ENCODE assay signal across 9 cellular contexts in genomic region chr1:15851251-15852035, GRCh38. TPM values are rescaled to one million over a fixed set of nuclear protein-coding genes. Genes with fewer than 3 reads are reported as not detected.
A peak's percentile ranks its signal among the peaks of the same experiment; 100 is the strongest.
DNase-seq lines count a peak whose midpoint lies in the region; ATAC-seq and TF ChIP-seq lines count a peak whose summit lies in the region.
"Had no signal": no experiment of that assay in that cellular context is flagged by ENCODE, and none has a peak within 500 bp of the region (broad histone marks: within the 10 kb centered on the region; RNA-seq: fewer than 3 reads in every experiment).

No MANE protein-coding gene starts in this region.

- no peak for TF ChIP-seq POLR2A in stomach (IDR thresholded peaks at IDR 0.05)

- CTCF ChIA-PET in activated CD4-positive, alpha-beta T cell treated with anti-CD3 and anti-CD28 coated beads for 36 hours (lab: Charles Lee) = interaction anchor here (0.8 to 1.6 kb wide), 5 partner anchors 9 to 36 kb away, joined by 3 to 7 read pairs (median 5); no protein-coding TSS in a partner anchor
- CTCF ChIA-PET in GM10248 (lab: Yijun Ruan, JAX) = interaction anchor here (0.6 to 1.4 kb wide), 5 partner anchors 10 to 143 kb away, joined by 3 read pairs; no protein-coding TSS in a partner anchor

- no peak overlapping the region for H3K27ac Mint-ChIP-seq in activated CD4-positive, alpha-beta T cell treated with anti-CD3 and anti-CD28 coated beads for 36 hours

- no peaks in the 10 kb centered on the region for H3K27me3 Mint-ChIP-seq in activated CD4-positive, alpha-beta T cell treated with anti-CD3 and anti-CD28 coated beads for 36 hours

- H3K4me2 ChIP-seq in SU-DHL-6 (ENCODE audit: low read depth, low read length, poor library complexity, severe bottlenecking) = peak overlapping the region; percentile 94

- H4K20me1 ChIP-seq in SU-DHL-6 (ENCODE audit: low read depth, low read length) = peaks cover 12% of the 10 kb centered on the region

- H3K27me3 ChIP-seq in SU-DHL-6 (ENCODE audit: low read length) = no peaks in the 10 kb centered on the region
- no peaks in the 10 kb centered on the region for H3K27me3 ChIP-seq in iPS-18a (ENCODE audit: control insufficient read depth, insufficient read depth, low read length)
- no peaks in the 10 kb centered on the region for H3K27me3 ChIP-seq in stomach
- H3K27me3 ChIP-seq: MG63 had no signal

- ATAC-seq in activated CD4-positive, alpha-beta T cell treated with anti-CD3 and anti-CD28 coated beads for 36 hours = no peak
- ATAC-seq in GM19463 (IDR thresholded peaks at IDR 0.05; ENCODE audit: unreplicated experiment) (no peak), HG02870 (IDR thresholded peaks at IDR 0.05; ENCODE audit: unreplicated experiment) (no peak)

- H3K36me3 ChIP-seq in SU-DHL-6 (ENCODE audit: low read length) = no peaks in the 10 kb centered on the region
- no peaks in the 10 kb centered on the region for H3K36me3 ChIP-seq in iPS-18a (ENCODE audit: control insufficient read depth, low read depth, low read length)
- no peaks in the 10 kb centered on the region for H3K36me3 ChIP-seq in stomach
- H3K36me3 ChIP-seq: MG63 had no signal

- peaks cover 39% of the 10 kb centered on the region for H3K4me1 Mint-ChIP-seq in activated CD4-positive, alpha-beta T cell treated with anti-CD3 and anti-CD28 coated beads for 36 hours

- H2AFZ ChIP-seq in SU-DHL-6 (ENCODE audit: low read depth, low read length, severe bottlenecking) = no peak overlapping the region

- 66 to 72% (median 70%) methylated on average over 16 of the region's 16 CpGs for WGBS in stomach, 5 donors

- no peak for TF ChIP-seq CTCF in SU-DHL-6 (IDR thresholded peaks at IDR 0.05; ENCODE audit: insufficient read depth, low read length, poor library complexity, severe bottlenecking)
- TF ChIP-seq CTCF in stomach (IDR thresholded peaks at IDR 0.05) = no peak
- no peak for TF ChIP-seq CTCF in GM10248 (IDR thresholded peaks at IDR 0.05; ENCODE audit: control extremely low read depth, extremely low read depth, low read depth, missing control alignments)

- H3K9ac ChIP-seq in SU-DHL-6 (ENCODE audit: low read length) (peak overlapping the region; percentile 77; the same call in 1 of the 2 replicates), iPS-18a (ENCODE audit: low read length) (peak overlapping the region; percentile 99)

- intact Hi-C loops in activated CD4-positive, alpha-beta T cell treated with anti-CD3 and anti-CD28 coated beads for 36 hours (cut with DNase I, micrococcal nuclease) = no loop called here
- intact Hi-C loops in stomach (cut with DNase I; ENCODE audit: low total_unique reads) = no loop called here

- no peaks in the 10 kb centered on the region for H3K9me2 ChIP-seq in SU-DHL-6 (replicated peaks; ENCODE audit: insufficient read depth, low read length)

- H3K4me3 Mint-ChIP-seq in activated CD4-positive, alpha-beta T cell treated with anti-CD3 and anti-CD28 coated beads for 36 hours = peak overlapping the region; percentile 21

- H3K4me1 ChIP-seq in iPS-18a (ENCODE audit: control insufficient read depth, low read depth, low read length) (peaks cover 26% of the 10 kb centered on the region), stomach (peaks cover 5 to 68% (median 46%) of the 10 kb centered on the region in 4 donors)

- H3K4me3 ChIP-seq in SU-DHL-6 (ENCODE audit: insufficient read depth, low read length, poor library complexity, severe bottlenecking) = peak overlapping the region; percentile 88
- H3K4me3 ChIP-seq in iPS-18a (ENCODE audit: low read length) = peak overlapping the region; percentile 99
- H3K4me3 ChIP-seq in stomach = peak overlapping the region in 1 of 4 donors; percentile 2

- H3K27ac ChIP-seq in SU-DHL-6 (ENCODE audit: low read depth, low read length) = peak overlapping the region; percentile 98
- no peak overlapping the region for H3K27ac ChIP-seq in iPS-18a (ENCODE audit: low read length)
- H3K27ac ChIP-seq in stomach = peak overlapping the region in 3 of 5 donors; percentile 15 to 99 (median 94)

- peaks cover 89% of the 10 kb centered on the region for H3K79me2 ChIP-seq in SU-DHL-6 (ENCODE audit: insufficient read depth, low read length)

- H3K9me3 ChIP-seq in SU-DHL-6 (ENCODE audit: insufficient read depth, low read length) (no peaks in the 10 kb centered on the region), iPS-18a (ENCODE audit: control insufficient read depth, low read depth, low read length) (no peaks in the 10 kb centered on the region), stomach (no peaks in the 10 kb centered on the region)
- H3K9me3 ChIP-seq: MG63 had no signal

- POLR2A ChIA-PET in activated CD4-positive, alpha-beta T cell treated with anti-CD3 and anti-CD28 coated beads for 36 hours (lab: Charles Lee) = no interaction called here
- POLR2A ChIA-PET in GM10248 (lab: Yijun Ruan, JAX) = no interaction called here

- H3K9me3 Mint-ChIP-seq in activated CD4-positive, alpha-beta T cell treated with anti-CD3 and anti-CD28 coated beads for 36 hours (ENCODE audit: low read depth) = no peaks in the 10 kb centered on the region

- peaks cover 20% of the 10 kb centered on the region for H3F3A ChIP-seq in SU-DHL-6 (ENCODE audit: insufficient read depth)

- H3K36me3 Mint-ChIP-seq in activated CD4-positive, alpha-beta T cell treated with anti-CD3 and anti-CD28 coated beads for 36 hours (ENCODE audit: low read depth) = peaks cover 18% of the 10 kb centered on the region

- TF ChIP-seq EP300 in stomach (IDR thresholded peaks at IDR 0.05) = no peak

- DNase-seq in activated CD4-positive, alpha-beta T cell treated with anti-CD3 and anti-CD28 coated beads for 36 hours = no peak
- no peak for DNase-seq in activated CD4-positive, alpha-beta T cell treated with anti-CD3 and anti-CD28 coated beads, Interleukin-2, amount 50 U/mL, for 1 hour
- DNase-seq in stomach = no peak
- DNase-seq in GM10248 (ENCODE audit: extremely low spot score) = no peak
- DNase-seq: MG63 had no signal

RNA-seq across cellular contexts. Expression of gene SPEN, which starts 3.9 kb away (rescaled TPM):
- 10 to 100 TPM; 43.2 to 52.7 TPM for total RNA-seq in activated CD4-positive, alpha-beta T cell treated with anti-CD3 and anti-CD28 coated beads for 36 hours
- 100 to 1,000 TPM in 1 of 5 donors, 10 to 100 TPM in 4; 16.8 to 114 (median 44.9) TPM for total RNA-seq in stomach
- polyA plus RNA-seq in stomach = 10 to 100 TPM in 1 of 3 donors, 1 to 10 TPM in 2; 5.6 to 14.7 (median 8.7) TPM

RNA-seq across cellular contexts. Expression of gene UQCRHL, which starts 44.0 kb away (rescaled TPM):
- total RNA-seq in activated CD4-positive, alpha-beta T cell treated with anti-CD3 and anti-CD28 coated beads for 36 hours = 1 to 10 TPM; 1.4 to 1.9 TPM
- 10 to 100 TPM in 1 of 5 donors, 1 to 10 TPM in 2, under 1 TPM in 1, not detected in 1; 0.58 to 11.0 (median 2.0) TPM for total RNA-seq in stomach
- 1 to 10 TPM; 2.4 to 3.4 (median 3.2) TPM for polyA plus RNA-seq in stomach
